In the genomic region with DNA sequence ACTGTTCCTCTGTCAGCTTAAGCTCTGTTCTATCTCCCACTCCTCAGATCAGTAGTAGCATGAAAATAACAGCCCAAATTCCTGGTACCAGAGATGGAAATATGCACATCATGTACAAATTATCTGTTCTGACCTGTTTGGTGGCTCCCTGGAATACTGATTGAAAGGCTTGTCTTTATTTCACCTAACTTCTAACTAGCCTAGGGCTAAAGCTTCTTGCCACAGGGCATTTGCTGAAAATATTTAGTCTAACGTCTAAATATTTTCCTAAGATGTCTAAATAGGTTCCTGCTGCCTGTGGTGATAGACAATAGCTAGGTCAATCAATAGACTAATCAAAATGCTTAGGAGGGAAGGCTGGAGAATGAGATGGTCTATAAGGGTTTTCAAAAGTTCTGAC, we compare ENCODE assay signal across 8 cellular contexts.
"Had no signal": no experiment of that assay in that cellular context is flagged by ENCODE, and none has a peak within 500 bp of the region (broad histone marks: within the 10 kb centered on the region; RNA-seq: fewer than 3 reads in every experiment).

No MANE protein-coding gene starts in this region.

- DNase-seq: GOT3, H7, IMR-90, KG1 had no signal

- ATAC-seq: HepG2, K562 had no signal

- H3K4me1 ChIP-seq: HAP-1 had no signal

- H3K36me3 ChIP-seq: HAP-1 had no signal

- H3K4me3 ChIP-seq: HAP-1, K562 had no signal

- H3K9me3 ChIP-seq: HAP-1 had no signal

- H3K27ac ChIP-seq: HL-60 had no signal
